ENCODE assay signal across 12 cellular contexts in genomic region chr19:42589792-42590191, GRCh38. TPM values are rescaled to one million over a fixed set of nuclear protein-coding genes. Genes with fewer than 3 reads are reported as not detected.
"Had no signal": no experiment of that assay in that cellular context is flagged by ENCODE, and none has a peak within 500 bp of the region (broad histone marks: within the 10 kb centered on the region; RNA-seq: fewer than 3 reads in every experiment).

No MANE protein-coding gene starts in this region.

- DNase-seq: GM23248, GOT3, H7, H9, HCEC 1CT, HFFc6 had no signal

- H3K4me2 ChIP-seq: GM23338 had no signal

- H3K27ac ChIP-seq: GM23248 had no signal

- H3K9me3 ChIP-seq: HAP-1 had no signal

- H3K36me3 ChIP-seq: HAP-1 had no signal

- H3K4me3 ChIP-seq: GM23248, GM23338, HAP-1 had no signal

- H3K9ac ChIP-seq: GM23248 had no signal

- FAIRE-seq: H1, H54 had no signal

- H2AFZ ChIP-seq: GM23248, GM23338 had no signal

- ATAC-seq: GM23338, HCT116 had no signal

- H3K4me1 ChIP-seq: HAP-1 had no signal

RNA-seq across cellular contexts. Expression of gene CEACAM8, which starts 4.9 kb away (rescaled TPM):
- total RNA-seq: GM23248, GM23338, H1, H4, H7, H9, HFFc6 had no signal
- polyA plus RNA-seq: GM23248, GM23338, H1 had no signal
